In the genomic region with DNA sequence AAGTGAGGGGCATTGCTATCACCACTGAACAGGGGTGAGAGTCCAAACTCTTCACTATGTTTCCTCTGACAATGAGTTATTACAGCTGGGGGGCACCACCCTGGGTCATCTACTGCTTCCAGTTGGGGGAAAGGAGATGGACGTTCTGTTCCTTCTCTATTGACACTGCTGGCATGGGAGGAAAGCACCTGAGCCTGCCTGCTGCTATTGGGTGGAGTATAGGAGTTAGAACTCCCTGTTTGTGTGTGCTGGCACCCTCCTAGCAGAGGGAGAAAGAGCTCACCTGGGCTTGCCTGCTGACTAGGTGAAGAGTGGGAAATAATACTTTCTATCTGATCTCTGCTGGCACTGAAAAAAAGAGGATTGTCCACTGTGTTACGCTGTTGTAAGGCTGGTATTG, we compare ENCODE assay signal across 6 cellular contexts.
"Had no signal": no experiment of that assay in that cellular context is flagged by ENCODE, and none has a peak within 500 bp of the region (broad histone marks: within the 10 kb centered on the region; RNA-seq: fewer than 3 reads in every experiment).

No MANE protein-coding gene starts in this region.

- DNase-seq: H9, HCEC 1CT had no signal

- H3K4me3 ChIP-seq: GM23338 had no signal

- ATAC-seq: GM23338, HepG2 had no signal

- H3K27ac ChIP-seq: HL-60, KMS-11 had no signal
